Comparison of ENCODE assay signal across 8 cellular contexts in the genomic region with DNA sequence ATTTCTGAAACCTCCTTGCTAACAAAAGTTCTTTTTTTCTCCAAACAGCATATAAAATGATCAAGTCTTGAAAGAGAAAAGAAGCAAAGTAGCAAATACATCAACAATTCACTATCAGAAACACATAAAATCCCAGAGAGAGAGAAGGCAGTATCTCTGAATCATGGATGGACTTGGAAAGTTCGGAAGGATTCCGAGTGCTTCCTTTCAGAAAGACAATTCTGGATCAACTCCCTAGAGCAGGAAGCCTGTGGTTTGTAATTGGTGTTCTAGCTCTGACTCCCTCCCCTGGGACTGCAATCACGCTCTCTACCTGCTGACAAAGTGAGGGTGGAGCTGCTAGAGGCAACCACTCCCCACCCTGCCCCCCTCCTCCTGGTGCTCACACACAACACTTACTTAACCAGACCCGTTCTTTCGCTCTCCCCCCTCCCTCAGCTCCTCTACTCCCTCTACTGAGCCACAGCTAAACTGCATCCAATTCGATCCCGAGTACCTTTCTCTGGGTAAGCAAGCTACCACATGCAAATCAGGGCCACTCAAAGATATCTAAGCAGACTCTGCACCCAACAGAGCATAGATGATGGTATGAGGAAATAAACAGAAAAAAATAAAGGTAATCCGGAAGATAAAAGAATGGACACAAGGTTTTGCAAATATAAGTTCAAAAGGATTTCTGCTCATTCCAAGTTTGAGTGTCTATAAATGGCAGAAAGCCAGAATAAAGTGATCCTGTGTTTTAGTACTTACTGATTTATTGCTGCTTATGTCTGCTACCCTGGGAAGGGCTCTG. TPM values are rescaled to one million over a fixed set of nuclear protein-coding genes. Genes with fewer than 3 reads are reported as not detected.
A peak's percentile ranks its signal among the peaks of the same experiment; 100 is the strongest.
DNase-seq lines count a peak whose midpoint lies in the region; ATAC-seq and TF ChIP-seq lines count a peak whose summit lies in the region.

RNF43 (minus strand) TSS at position 235 of the 793 bp plus-strand sequence. CDS start 1,957 bp downstream, outside the sequence.

- H3K27me3 ChIP-seq in ovary (no peaks in the 10 kb centered on the region), thyroid gland (no peaks in the 10 kb centered on the region)

- H3K9me3 Mint-ChIP-seq in activated naive CD8-positive, alpha-beta T cell treated with anti-CD3 and anti-CD28 coated beads for 36 hours: no peaks in the 10 kb centered on the region

- ATAC-seq in HG02571 (IDR thresholded peaks at IDR 0.05; ENCODE audit: unreplicated experiment): peak; percentile 97

- intact Hi-C loops in head of caudate nucleus (cut with DNase I): no loop called here
- intact Hi-C loops in ovary (cut with DNase I): no loop called here
- intact Hi-C loops in thyroid gland (cut with DNase I): loop anchor here (10.0 kb wide), 1 partner anchor 63 kb away; the partner anchor contains the start of gene SUPT4H1

- H3K36me3 ChIP-seq in SK-N-MC (ENCODE audit: insufficient read depth, low read length) (no peaks in the 10 kb centered on the region), ovary (no peaks in the 10 kb centered on the region), thyroid gland (no peaks in the 10 kb centered on the region)

- H3K4me3 ChIP-seq in SK-N-MC: peak within 1 kb of the TSS; percentile 76
- H3K4me3 ChIP-seq in ovary: peak within 1 kb of the TSS; percentile 25
- H3K4me3 ChIP-seq in thyroid gland (replicated peaks in 1 of 3): peak within 1 kb of the TSS in 2 of 3 donors; percentile 30 to 37

- peak; percentile 89 for TF ChIP-seq CTCF in GM10266 (IDR thresholded peaks at IDR 0.05; ENCODE audit: control insufficient read depth, insufficient read depth, low read depth, missing control alignments)
- TF ChIP-seq CTCF in ovary (IDR thresholded peaks at IDR 0.05): peak; percentile 37 to 75 (median 64)
- TF ChIP-seq CTCF in thyroid gland (IDR thresholded peaks at IDR 0.05): peak; percentile 38 to 97 (median 87)

- H3K9me3 ChIP-seq in SK-N-MC (ENCODE audit: low read depth, low read length): no peaks in the 10 kb centered on the region
- H3K9me3 ChIP-seq in ovary: no peaks in the 10 kb centered on the region
- no peaks in the 10 kb centered on the region for H3K9me3 ChIP-seq in thyroid gland

- no peak within 1 kb of the TSS for H3K27ac Mint-ChIP-seq in activated naive CD8-positive, alpha-beta T cell treated with anti-CD3 and anti-CD28 coated beads for 36 hours

- no peak for TF ChIP-seq EP300 in ovary (IDR thresholded peaks at IDR 0.05)

- H3K9ac ChIP-seq in SK-N-MC (ENCODE audit: insufficient read length): peak within 1 kb of the TSS; percentile 55

- TF ChIP-seq POLR2A in ovary (IDR thresholded peaks at IDR 0.05) (no peak), thyroid gland (IDR thresholded peaks at IDR 0.05) (peak in 1 of 2 donors; percentile 92)

- H3K27me3 Mint-ChIP-seq in activated naive CD8-positive, alpha-beta T cell treated with anti-CD3 and anti-CD28 coated beads for 36 hours: no peaks in the 10 kb centered on the region

- H3K27ac ChIP-seq in SK-N-MC (peak within 1 kb of the TSS; percentile 81; the same call in 1 of the 2 replicates), ovary (peak within 1 kb of the TSS in 1 of 2 donors; percentile 20), thyroid gland (peak within 1 kb of the TSS; percentile 55 to 73 (median 66))

- peaks cover 1% of the 10 kb centered on the region for H3K36me3 Mint-ChIP-seq in activated naive CD8-positive, alpha-beta T cell treated with anti-CD3 and anti-CD28 coated beads for 36 hours

- H3K4me1 ChIP-seq in ovary (ENCODE audit: insufficient read depth) (no peaks in the 10 kb centered on the region), thyroid gland (peaks cover 3 to 8% of the 10 kb centered on the region in 2 donors)

- peaks cover 19% of the 10 kb centered on the region for H3K4me1 Mint-ChIP-seq in activated naive CD8-positive, alpha-beta T cell treated with anti-CD3 and anti-CD28 coated beads for 36 hours

- 0 to 3% (median 1%) methylated on average over 8 of the region's 8 CpGs for WGBS in ovary, 3 donors
- WGBS in thyroid gland, 2 donors: 2% methylated on average over 8 of the region's 8 CpGs

- peak; percentile 83 for DNase-seq in GM10266 (ENCODE audit: extremely low spot score)
- peak; percentile 49 for DNase-seq in MV-4-11 (lab: John Stamatoyannopoulos, UW)
- peak; percentile 86 for DNase-seq in SK-N-MC (ENCODE audit: low read depth, low spot score)
- peak; percentile 82 for DNase-seq in activated naive CD8-positive, alpha-beta T cell treated with anti-CD3 and anti-CD28 coated beads for 36 hours
- DNase-seq in head of caudate nucleus: peak; percentile 64 to 97 (median 88)
- DNase-seq in ovary: peak; percentile 77 to 90 (median 84)
- peak; percentile 99 for DNase-seq in thyroid gland

- peak within 1 kb of the TSS; percentile 54 for H3K4me3 Mint-ChIP-seq in activated naive CD8-positive, alpha-beta T cell treated with anti-CD3 and anti-CD28 coated beads for 36 hours

RNA-seq across cellular contexts. Expression of gene RNF43, which starts in this region (rescaled TPM):
- total RNA-seq in activated naive CD8-positive, alpha-beta T cell treated with anti-CD3 and anti-CD28 coated beads for 36 hours: under 1 TPM; 0.41 to 0.48 TPM
- total RNA-seq in ovary (1 to 10 TPM in 6 of 7 donors, under 1 TPM in 1; 0.38 to 5.6 (median 2.0) TPM), thyroid gland (1 to 10 TPM; 2.1 to 5.2 (median 4.3) TPM)
- under 1 TPM; 0.21 to 0.33 TPM for polyA plus RNA-seq in ovary

Comparison
In these comparisons a context has a peak if more than half of its experiments do, and no peak if none do; other contexts are left out.
1. Peak in DNase-seq in activated naive CD8-positive, alpha-beta T cell treated with anti-CD3 and anti-CD28 coated beads for 36 hours; RNA of the gene not detected or under 1 TPM.
2. DNase-seq: peak in every context shown above with its lines; median percentile 99 in thyroid gland; 88 in head of caudate nucleus; 86 in SK-N-MC; 84 in ovary; 83 in GM10266; 82 in activated naive CD8-positive, alpha-beta T cell treated with anti-CD3 and anti-CD28 coated beads for 36 hours; 49 in MV-4-11.
3. H3K4me3 ChIP-seq: peak in every context shown above with its lines; median percentile 76 in SK-N-MC; 34 in thyroid gland; 25 in ovary.